8 cellular contexts compared by ENCODE assay signal in the genomic region with DNA sequence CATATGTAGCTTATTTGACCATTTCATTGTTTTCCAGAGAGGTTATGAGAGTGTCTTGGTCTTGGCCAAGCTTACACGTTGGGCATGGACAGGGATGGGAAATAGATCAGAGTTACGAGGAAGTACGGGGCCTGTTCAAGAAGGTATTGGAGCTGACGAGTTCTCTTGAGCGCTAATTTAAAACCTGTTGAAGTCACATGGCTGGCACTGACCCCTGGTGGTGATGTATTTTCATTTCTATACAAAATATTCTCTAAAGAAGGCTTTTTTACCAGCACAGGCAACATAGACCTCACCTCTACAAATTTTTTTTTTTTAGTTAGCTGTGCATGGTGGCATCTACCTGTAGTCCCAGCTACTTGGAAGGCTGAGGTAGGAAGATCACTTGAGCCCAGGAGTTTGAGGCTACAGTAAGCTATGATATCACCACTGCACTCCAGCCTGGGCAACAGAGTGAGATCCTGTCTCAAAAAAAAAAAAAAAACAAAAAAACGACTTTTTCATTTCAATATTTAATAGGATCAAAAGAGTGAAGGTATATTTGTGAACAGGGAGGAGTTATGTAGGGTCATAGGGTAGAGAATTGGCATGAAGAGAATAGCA. TPM values are rescaled to one million over a fixed set of nuclear protein-coding genes. Genes with fewer than 3 reads are reported as not detected.
DNase-seq lines count a peak whose midpoint lies in the region; ATAC-seq and TF ChIP-seq lines count a peak whose summit lies in the region.

No MANE protein-coding gene starts in this region.

- H3K36me3 ChIP-seq in adrenal gland (replicated peaks in 1 of 2), result peaks cover 0 to 24% of the 10 kb centered on the region in 2 donors

- peak; percentile 23 for DNase-seq in NCI-H2171 treated with DMSO at 0.1 percent for 48 hours (lab: John Stamatoyannopoulos, UW)
- DNase-seq in NCI-H2171 (lab: John Stamatoyannopoulos, UW), result no peak
- peak; percentile 79 for DNase-seq in SK-MEL-5 (ENCODE audit: low read depth, low spot score)
- peak; percentile 29 to 79 (median 54) for DNase-seq in adrenal gland
- DNase-seq in right cardiac atrium, result peak in 2 of 3 donors; percentile 47 to 59
- peak; percentile 19 to 27 for DNase-seq in stimulated activated CD4-positive, alpha-beta T cell treated with anti-CD3 and anti-CD28 coated beads, Interleukin-15, amount 100 ng/mL, for 1 hour (ENCODE audit: low read depth in 1 of 2, low spot score in 1 of 2)

- H3K9me3 ChIP-seq in adrenal gland (replicated peaks in 1 of 3), result no peaks in the 10 kb centered on the region
- no peaks in the 10 kb centered on the region for H3K9me3 ChIP-seq in right cardiac atrium (ENCODE audit: control insufficient read depth, low read length)

- WGBS in adrenal gland, 4 donors, result 20 to 35% (median 30%) methylated on average over 6 of the region's 6 CpGs
- 14% methylated on average over 6 of the region's 6 CpGs for WGBS in right cardiac atrium

- H3K27me3 ChIP-seq in adrenal gland, result no peaks in the 10 kb centered on the region
- H3K27me3 ChIP-seq in right cardiac atrium (ENCODE audit: control insufficient read depth, insufficient read depth), result no peaks in the 10 kb centered on the region

- no peak for TF ChIP-seq POLR2A in adrenal gland (IDR thresholded peaks at IDR 0.05)

- in situ Hi-C loops in SK-MEL-5 (cut with HindIII; ENCODE audit: low pct_unique_long_range_greater_than_20kb, low sequenced_read_pairs), result no loop called here

- TF ChIP-seq CTCF in adrenal gland (IDR thresholded peaks at IDR 0.05), result peak; percentile 27 to 69 (median 59)

- H3K27ac ChIP-seq in adrenal gland, result no peak overlapping the region
- H3K27ac ChIP-seq in right cardiac atrium (ENCODE audit: low read length), result peak overlapping the region; percentile 71

- no peak overlapping the region for H3K4me3 ChIP-seq in adrenal gland
- H3K4me3 ChIP-seq in right cardiac atrium (ENCODE audit: low read length), result no peak overlapping the region

- H3K4me1 ChIP-seq in adrenal gland (replicated peaks in 1 of 2) (peaks cover 0 to 11% of the 10 kb centered on the region in 2 donors), right cardiac atrium (ENCODE audit: control insufficient read depth, insufficient read depth, low read length) (no peaks in the 10 kb centered on the region)

- intact Hi-C loops in adrenal gland (cut with DNase I) (loop anchor here in 1 of 2 donors (5.0 kb wide), 1 partner anchor 164 kb away; no protein-coding TSS in a partner anchor), right cardiac atrium (cut with DNase I) (loop anchor here in 3 of 4 donors (5.0 to 10.0 kb wide), 2 partner anchors 164 to 167 kb away; no protein-coding TSS in a partner anchor)

- ATAC-seq in HG03442 (IDR thresholded peaks at IDR 0.05; ENCODE audit: unreplicated experiment) (peak; percentile 60), right cardiac atrium (peak; percentile 72 to 83), GM21390 (IDR thresholded peaks at IDR 0.05; ENCODE audit: unreplicated experiment) (no peak)

RNA-seq across cellular contexts. Expression of a gene that starts 19.6 kb away (rescaled TPM):
- total RNA-seq in SK-MEL-5 (2014; rRNA removed; shearing (Covaris generic)), result 86.1 and 91.6 TPM in 2 replicates
- 70.5 and 76.6 TPM in 2 replicates for polyA plus RNA-seq in SK-MEL-5 (2015; cell fraction: cytosol; rRNA removed)
- 36.3 and 49.4 TPM in 2 replicates for polyA plus RNA-seq in SK-MEL-5 (2015; cell fraction: nucleus; rRNA removed)
- 100 to 1,000 TPM in 4 of 8 donors, 10 to 100 TPM in 4; 83.8 to 174 (median 106) TPM for total RNA-seq in adrenal gland
- 100 to 1,000 TPM in 1 of 3 donors, 10 to 100 TPM in 2; 62.4 to 195 (median 73.5) TPM for polyA plus RNA-seq in adrenal gland
- 100 to 1,000 TPM; 225 to 276 (median 273) TPM for total RNA-seq in right cardiac atrium
- polyA plus RNA-seq in right cardiac atrium, result 210 TPM
